Comparison of ENCODE assay signal across 7 cellular contexts in the genomic region with DNA sequence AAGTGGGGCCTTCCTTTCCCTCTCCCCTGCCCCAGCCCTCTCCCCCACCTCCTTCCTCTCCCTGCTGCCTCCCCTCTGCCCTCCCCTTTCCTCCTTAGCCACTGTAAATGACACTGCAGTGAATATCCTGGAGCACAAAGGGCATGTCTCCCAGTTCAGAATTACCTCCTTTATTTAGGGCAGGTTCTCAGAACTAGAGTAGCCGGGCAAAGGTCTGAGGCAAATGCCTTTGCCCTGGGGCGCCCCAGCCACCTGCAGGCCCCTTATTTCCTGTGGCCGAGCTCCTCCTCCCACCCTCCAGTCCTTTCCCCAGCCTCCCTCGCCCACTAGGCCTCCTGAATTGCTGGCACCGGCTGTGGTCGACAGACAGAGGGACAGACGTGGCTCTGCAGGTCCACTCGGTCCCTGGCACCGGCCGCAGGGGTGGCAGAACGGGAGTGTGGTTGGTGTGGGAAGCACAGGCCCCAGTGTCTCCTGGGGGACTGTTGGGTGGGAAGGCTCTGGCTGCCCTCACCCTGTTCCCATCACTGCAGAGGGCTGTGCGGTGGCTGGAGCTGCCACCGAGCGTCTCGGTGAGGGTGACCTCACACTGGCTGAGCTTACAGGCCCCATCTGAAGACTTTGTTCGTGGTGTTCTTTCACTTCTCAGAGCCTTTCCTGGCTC. TPM values are rescaled to one million over a fixed set of nuclear protein-coding genes. Genes with fewer than 3 reads are reported as not detected.
DNase-seq lines count a peak whose midpoint lies in the region; ATAC-seq, FAIRE-seq and TF ChIP-seq lines count a peak whose summit lies in the region.
"Not testable (repeated sequence)": the region's sequence is repeated elsewhere in the genome, so short reads cannot be mapped to it uniquely, and the experiment has no call there.

No MANE protein-coding gene starts in this region.

- not testable (repeated sequence) for H3K23ac ChIP-seq in neuronal stem cell (ENCODE audit: low read depth, low read length, poor library complexity)

- not testable (repeated sequence) for H4K20me1 ChIP-seq in BLaER1; GM23338 (replicated peaks; ENCODE audit: insufficient read depth); keratinocyte (ENCODE audit: control insufficient read depth, extremely low read depth, insufficient read depth, low read length)

- peak; percentile 55 for ATAC-seq in GM23338
- peak; percentile 69 for ATAC-seq in WTC11
- peak in 3 of 4 donors; percentile 38 to 51 (median 49) for ATAC-seq in heart left ventricle

- not testable (repeated sequence) for H3K9me3 ChIP-seq in BLaER1; heart left ventricle; keratinocyte (ENCODE audit: control insufficient read depth, low read depth, low read length); neuronal stem cell (replicated peaks in 1 of 2; ENCODE audit: control insufficient read depth in 2 of 2, insufficient read depth in 1 of 2, low read depth in 1 of 2, low read length in 2 of 2)

- H3K79me1 ChIP-seq in neuronal stem cell (ENCODE audit: low read depth, low read length) = not testable (repeated sequence)

- not testable (repeated sequence) for H2BK5ac ChIP-seq in neuronal stem cell (ENCODE audit: low read length)

- not testable (repeated sequence) for H4K8ac ChIP-seq in neuronal stem cell (ENCODE audit: low read depth, low read length)

- not testable (repeated sequence) for DNase-seq in GM23338 (ENCODE audit: low spot score); WTC11 (ENCODE audit: low spot score); heart left ventricle; keratinocyte (ENCODE audit: low read depth, low spot score); neuronal stem cell (ENCODE audit: low spot score)
- peak; percentile 33 for DNase-seq in chondrocyte (ENCODE audit: low spot score)

- not testable (repeated sequence) for H2AFZ ChIP-seq in GM23338; keratinocyte (ENCODE audit: control insufficient read depth, low read length)
- H2AFZ ChIP-seq in neuronal stem cell (ENCODE audit: low read length) = peak overlapping the region; percentile 38

- not testable (repeated sequence) for H3K27ac Mint-ChIP-seq in GM23338; WTC11; chondrocyte (ENCODE audit: unreplicated experiment)

- not testable (repeated sequence) for H3K9me1 ChIP-seq in keratinocyte (ENCODE audit: control insufficient read depth, extremely low read depth, insufficient read depth, low read length)

- TF ChIP-seq POLR2A in heart left ventricle (IDR thresholded peaks at IDR 0.05) = not testable (repeated sequence)

- intact Hi-C loops in heart left ventricle (cut with DNase I) = not testable (repeated sequence)

- H3K4me2 ChIP-seq in BLaER1 = peak overlapping the region; percentile 61
- not testable (repeated sequence) for H3K4me2 ChIP-seq in GM23338; keratinocyte (ENCODE audit: control insufficient read depth, extremely low read depth, insufficient read depth, low read depth, low read length); neuronal stem cell (ENCODE audit: insufficient read depth, low read length, poor library complexity, severe bottlenecking)

- not testable (repeated sequence) for H3K4me3 ChIP-seq in BLaER1; GM23338; heart left ventricle; keratinocyte (ENCODE audit: control insufficient read depth in 2 of 3, extremely low read depth in 1 of 3, insufficient read depth in 2 of 3, low read depth in 1 of 3, low read length in 3 of 3); neuronal stem cell (ENCODE audit: low read length in 2 of 2)

- H3K36me3 ChIP-seq in BLaER1; GM23338 (ENCODE audit: insufficient read depth); heart left ventricle; keratinocyte (ENCODE audit: control insufficient read depth in 2 of 2, extremely low read depth in 1 of 2, insufficient read depth in 2 of 2, low read length in 2 of 2); neuronal stem cell (replicated peaks in 1 of 2; ENCODE audit: control insufficient read depth in 2 of 2, insufficient read depth in 2 of 2, low read length in 2 of 2): not testable (repeated sequence)

- not testable (repeated sequence) for H3K9me2 ChIP-seq in GM23338 (ENCODE audit: insufficient read depth)

- POLR2A ChIA-PET in WTC11 (lab: Charles Lee) = not testable (repeated sequence)

- H4K91ac ChIP-seq in neuronal stem cell (ENCODE audit: low read depth, low read length, poor library complexity) = not testable (repeated sequence)

- WGBS in heart left ventricle, 4 donors = 71 to 90% (median 83%) methylated on average over 6 to 9 of the region's 16 CpGs
- WGBS in neuronal stem cell (ENCODE audit: extremely low coverage in 2 of 2, insufficient read length in 2 of 2, insufficient replicate concordance in 1 of 2), 2 donors = no CpG with 5 or more reads among the region's 16 CpGs

- H3K9me3 Mint-ChIP-seq in GM23338; WTC11; chondrocyte (ENCODE audit: low read depth): not testable (repeated sequence)

- TF ChIP-seq CTCF in GM23338 (conservative IDR thresholded peaks at IDR 0.05; ENCODE audit: low read depth in 2 of 2); WTC11 (IDR thresholded peaks at IDR 0.05); chondrocyte (IDR thresholded peaks at IDR 0.05); heart left ventricle (IDR thresholded peaks at IDR 0.05); keratinocyte (optimal IDR thresholded peaks at IDR 0.05 in 1 of 3, IDR thresholded peaks at IDR 0.05 in 1 of 3, conservative IDR thresholded peaks at IDR 0.05 in 1 of 3; ENCODE audit: extremely low read depth in 1 of 3, insufficient read depth in 2 of 3, low read length in 3 of 3): not testable (repeated sequence)

- H3K79me2 ChIP-seq in GM23338 (replicated peaks; ENCODE audit: insufficient read depth); keratinocyte (ENCODE audit: control insufficient read depth, insufficient read depth, low read length): not testable (repeated sequence)

- H3K14ac ChIP-seq in neuronal stem cell (ENCODE audit: low read length) = not testable (repeated sequence)

- H3K27me3 ChIP-seq in BLaER1; GM23338 (ENCODE audit: insufficient read depth); heart left ventricle; neuronal stem cell (ENCODE audit: control insufficient read depth in 3 of 3, insufficient read depth in 3 of 3, low read depth in 1 of 3, low read length in 3 of 3): not testable (repeated sequence)
- H3K27me3 ChIP-seq in keratinocyte (ENCODE audit: control insufficient read depth, extremely low read depth, insufficient read depth, low read length) = peaks cover 21% of the 10 kb centered on the region

- not testable (repeated sequence) for H3K27ac ChIP-seq in BLaER1; GM23338 (ENCODE audit: low read depth); heart left ventricle; keratinocyte (ENCODE audit: control insufficient read depth, insufficient read depth, low read length); neuronal stem cell (replicated peaks; ENCODE audit: low read length)

- not testable (repeated sequence) for H3K18ac ChIP-seq in neuronal stem cell (ENCODE audit: low read length)

- not testable (repeated sequence) for H2AK5ac ChIP-seq in neuronal stem cell (ENCODE audit: low read depth, low read length)

- H2BK15ac ChIP-seq in neuronal stem cell (ENCODE audit: low read length) = not testable (repeated sequence)

- not testable (repeated sequence) for H3K4me3 Mint-ChIP-seq in GM23338; WTC11; chondrocyte (ENCODE audit: unreplicated experiment)

- not testable (repeated sequence) for H3K36me3 Mint-ChIP-seq in GM23338 (ENCODE audit: low read depth); WTC11; chondrocyte (ENCODE audit: low read depth)

- not testable (repeated sequence) for H3K4ac ChIP-seq in neuronal stem cell (ENCODE audit: low read length)

- dilution Hi-C loops in keratinocyte (cut with MboI; ENCODE audit: extremely low pct_ligation_motif_present, low sequenced_read_pairs) = not testable (repeated sequence)

- FAIRE-seq in keratinocyte (lab: Jason Lieb, UNC) = peak; percentile 46

- CTCF ChIA-PET in WTC11 (lab: Charles Lee) = interaction anchor here (0.9 to 1.8 kb wide), 2 partner anchors 21 to 67 kb away, joined by 3 to 4 read pairs; no protein-coding TSS in a partner anchor

- not testable (repeated sequence) for H3K9ac ChIP-seq in BLaER1; keratinocyte (ENCODE audit: control insufficient read depth, extremely low read depth, insufficient read depth, low read length); neuronal stem cell (ENCODE audit: low read depth, low read length, poor library complexity)

- not testable (repeated sequence) for H2BK120ac ChIP-seq in neuronal stem cell (ENCODE audit: low read depth, low read length)

- H3K27me3 Mint-ChIP-seq in GM23338 (ENCODE audit: insufficient read depth, low read depth, poor library complexity); WTC11 (ENCODE audit: low read depth); chondrocyte (ENCODE audit: low read depth): not testable (repeated sequence)

- not testable (repeated sequence) for H3K4me1 Mint-ChIP-seq in GM23338
- H3K4me1 Mint-ChIP-seq in WTC11 = peaks cover 14% of the 10 kb centered on the region
- H3K4me1 Mint-ChIP-seq in chondrocyte (ENCODE audit: low read depth) = peaks cover 13% of the 10 kb centered on the region

- not testable (repeated sequence) for H2BK12ac ChIP-seq in neuronal stem cell (ENCODE audit: low read length)

- not testable (repeated sequence) for H3F3A ChIP-seq in GM23338 (replicated peaks; ENCODE audit: low read depth)

- peaks cover 33% of the 10 kb centered on the region for H3K4me1 ChIP-seq in BLaER1
- H3K4me1 ChIP-seq in GM23338 (ENCODE audit: insufficient read depth); heart left ventricle; keratinocyte (ENCODE audit: control insufficient read depth, extremely low read depth, insufficient read depth, low read length); neuronal stem cell (ENCODE audit: control insufficient read depth in 2 of 2, insufficient read depth in 1 of 2, low read depth in 1 of 2, low read length in 2 of 2): not testable (repeated sequence)

RNA-seq across cellular contexts. Expression of a gene that starts 19.5 kb away (rescaled TPM):
- total RNA-seq in GM23338 (2014; rRNA removed; shearing (Covaris generic)) = 1.0 and 2.3 TPM in 2 replicates
- polyA plus RNA-seq in GM23338 (2016; fragmentation: Nextera tagmentation; extraction: Ambion mirVana) (0.26 and 0.27 TPM in 2 replicates), heart left ventricle (1 to 10 TPM in 1 of 2 donors, under 1 TPM in 1; 0.61 to 2.1 TPM), keratinocyte (0.12 to 0.22 TPM (median 0.16 TPM) in 3 replicates)
- total RNA-seq in WTC11 (2021) (6.6 to 10.4 TPM (median 8.1 TPM) in 3 replicates), chondrocyte (0.87 to 1.5 TPM (median 1.1 TPM) in 3 replicates), heart left ventricle (1 to 10 TPM; 1.1 to 4.0 (median 2.8) TPM)
- 0.64 TPM for polyA plus RNA-seq in keratinocyte (2011; ENCODE audit: low read depth)
- 0.05 and 0.19 TPM in 2 replicates for polyA plus RNA-seq in keratinocyte (2011; cell fraction: cytosol; rRNA removed)
- 1.4 and 1.6 TPM in 2 replicates for polyA plus RNA-seq in keratinocyte (2011; cell fraction: nucleus; rRNA removed)
- 0.33 and 0.82 TPM in 2 replicates for polyA plus RNA-seq in keratinocyte (2012; ENCODE audit: low replicate concordance)
- polyA minus RNA-seq in keratinocyte = 0.33 to 0.39 TPM (median 0.35 TPM) in 3 replicates
- not detected for polyA minus RNA-seq in keratinocyte (2011; cell fraction: cytosol; rRNA and poly(A)+ RNA removed)
- polyA minus RNA-seq in keratinocyte (2011; cell fraction: nucleus; rRNA and poly(A)+ RNA removed) = 0.53 and 1.0 TPM in 2 replicates
- polyA plus RNA-seq in neuronal stem cell (2013, experiment 1 of 2) = 3.7 TPM
- polyA plus RNA-seq in neuronal stem cell (2013, experiment 2 of 2) = 4.0 TPM

RNA-seq across cellular contexts. Expression of a gene that starts 39.8 kb away (rescaled TPM):
- 15.5 and 20.3 TPM in 2 replicates for total RNA-seq in GM23338 (2014; rRNA removed; shearing (Covaris generic))
- 6.1 and 8.6 TPM in 2 replicates for polyA plus RNA-seq in GM23338 (2016; fragmentation: Nextera tagmentation; extraction: Ambion mirVana)
- 19.5 to 23.2 TPM (median 22.9 TPM) in 3 replicates for total RNA-seq in WTC11 (2021)
- total RNA-seq in chondrocyte = 16.1 to 19.0 TPM (median 17.5 TPM) in 3 replicates
- total RNA-seq in heart left ventricle = 10 to 100 TPM; 17.8 to 70.1 (median 26.6) TPM
- polyA plus RNA-seq in heart left ventricle = 10 to 100 TPM; 18.3 to 24.8 TPM
- 22.6 to 38.0 TPM (median 27.2 TPM) in 3 replicates for polyA plus RNA-seq in keratinocyte
- 22.2 TPM for polyA plus RNA-seq in keratinocyte (2011; ENCODE audit: low read depth)
- polyA plus RNA-seq in keratinocyte (2011; cell fraction: cytosol; rRNA removed) = 20.4 and 31.3 TPM in 2 replicates
- 73.4 and 91.6 TPM in 2 replicates for polyA plus RNA-seq in keratinocyte (2011; cell fraction: nucleus; rRNA removed)
- polyA plus RNA-seq in keratinocyte (2012; ENCODE audit: low replicate concordance) = 15.5 and 19.3 TPM in 2 replicates
- polyA minus RNA-seq in keratinocyte = 20.9 to 29.4 TPM (median 25.9 TPM) in 3 replicates
- polyA minus RNA-seq in keratinocyte (2011; cell fraction: cytosol; rRNA and poly(A)+ RNA removed) = 19.8 TPM
- polyA minus RNA-seq in keratinocyte (2011; cell fraction: nucleus; rRNA and poly(A)+ RNA removed) = 17.3 and 24.7 TPM in 2 replicates
- polyA plus RNA-seq in neuronal stem cell (2013, experiment 1 of 2) = 48.3 TPM
- 47.0 TPM for polyA plus RNA-seq in neuronal stem cell (2013, experiment 2 of 2)

RNA-seq across cellular contexts. Expression of a gene that starts 50.5 kb away (rescaled TPM):
- 78.8 and 81.1 TPM in 2 replicates for total RNA-seq in GM23338 (2014; rRNA removed; shearing (Covaris generic))
- polyA plus RNA-seq in GM23338 (2016; fragmentation: Nextera tagmentation; extraction: Ambion mirVana) = 41.2 and 46.0 TPM in 2 replicates
- 86.6 to 104 TPM (median 87.6 TPM) in 3 replicates for total RNA-seq in WTC11 (2021)
- total RNA-seq in chondrocyte = 36.5 to 46.3 TPM (median 38.5 TPM) in 3 replicates
- 10 to 100 TPM; 22.9 to 45.8 (median 34.5) TPM for total RNA-seq in heart left ventricle
- polyA plus RNA-seq in heart left ventricle = 10 to 100 TPM; 46.7 to 51.7 TPM
- polyA plus RNA-seq in keratinocyte = 36.2 to 40.8 TPM (median 37.2 TPM) in 3 replicates
- polyA plus RNA-seq in keratinocyte (2011; ENCODE audit: low read depth) = 12.7 TPM
- 24.2 and 34.4 TPM in 2 replicates for polyA plus RNA-seq in keratinocyte (2011; cell fraction: cytosol; rRNA removed)
- 48.9 and 54.0 TPM in 2 replicates for polyA plus RNA-seq in keratinocyte (2011; cell fraction: nucleus; rRNA removed)
- polyA plus RNA-seq in keratinocyte (2012; ENCODE audit: low replicate concordance) = 33.5 and 39.4 TPM in 2 replicates
- 30.6 to 60.8 TPM (median 41.5 TPM) in 3 replicates for polyA minus RNA-seq in keratinocyte
- 28.2 TPM for polyA minus RNA-seq in keratinocyte (2011; cell fraction: cytosol; rRNA and poly(A)+ RNA removed)
- 21.6 and 26.4 TPM in 2 replicates for polyA minus RNA-seq in keratinocyte (2011; cell fraction: nucleus; rRNA and poly(A)+ RNA removed)
- polyA plus RNA-seq in neuronal stem cell (2013, experiment 1 of 2) = 61.8 TPM
- 62.4 TPM for polyA plus RNA-seq in neuronal stem cell (2013, experiment 2 of 2)
